Comparison of ENCODE assay signal across 25 cellular contexts in the genomic region with DNA sequence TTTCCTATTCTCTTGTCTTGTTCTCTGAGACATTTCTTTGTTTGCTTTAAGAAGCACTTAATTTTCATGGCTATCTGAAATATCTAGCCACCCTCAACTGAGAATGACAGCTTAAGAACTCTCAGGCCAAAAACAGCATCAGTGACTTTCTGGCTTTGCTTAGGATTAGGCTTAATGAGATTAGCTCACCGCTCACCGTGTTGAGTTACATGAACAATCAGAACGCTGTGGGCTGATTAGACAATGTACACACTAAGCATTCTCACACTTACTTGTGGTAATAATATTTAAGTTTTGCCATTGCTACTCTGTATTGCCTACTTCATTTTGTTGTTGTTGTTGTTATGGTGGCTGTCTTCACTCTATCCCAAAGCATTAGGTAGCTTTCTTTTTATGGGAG.
"Had no signal": no experiment of that assay in that cellular context is flagged by ENCODE, and none has a peak within 500 bp of the region (broad histone marks: within the 10 kb centered on the region; RNA-seq: fewer than 3 reads in every experiment).

No MANE protein-coding gene starts in this region.

- H3K4me1 ChIP-seq: esophagus squamous epithelium, gastrocnemius medialis, heart right ventricle, left lung, lower lobe of right lung had no signal

- H3K36me3 ChIP-seq: esophagus squamous epithelium, gastrocnemius medialis, heart right ventricle, left lung, lower lobe of right lung had no signal

- H3K4me3 ChIP-seq: esophagus squamous epithelium, gastrocnemius medialis, heart right ventricle, left lung, lower lobe of right lung, mucosa of descending colon had no signal

- DNase-seq: cortex of kidney; effector CD8-positive, alpha-beta T cell; effector memory CD8-positive, alpha-beta T cell; endodermal cell; erythroblast; esophagus squamous epithelium; foreskin fibroblast; foreskin melanocyte; gastrocnemius medialis; glutamatergic neuron; head of caudate nucleus; heart right ventricle; hippocampal formation; left cardiac atrium; left lung; left ventricle myocardium superior; lower lobe of right lung; mesenchymal stem cell; mucosa of descending colon; naive B cell had no signal

- ATAC-seq: effector memory CD8-positive, alpha-beta T cell; esophagus mucosa; gastrocnemius medialis; heart right ventricle; left cardiac atrium; left lung; left ventricle myocardium superior; lower lobe of right lung; mucosa of descending colon had no signal

- H3K27ac ChIP-seq: epithelial cell of prostate, esophagus squamous epithelium, gastrocnemius medialis, heart right ventricle, left lung, lower lobe of right lung had no signal

- FAIRE-seq: endometrium, islet of Langerhans, keratinocyte had no signal

- H3K9me3 ChIP-seq: esophagus squamous epithelium, gastrocnemius medialis, heart right ventricle, left lung, lower lobe of right lung, mucosa of descending colon had no signal

- H3K27me3 ChIP-seq: esophagus squamous epithelium, gastrocnemius medialis, left lung had no signal
